13 cellular contexts compared by ENCODE assay signal in genomic region chr4:26248647-26249046, GRCh38.
DNase-seq lines count a peak whose midpoint lies in the region; ATAC-seq, FAIRE-seq and TF ChIP-seq lines count a peak whose summit lies in the region.
"Had no signal": no experiment of that assay in that cellular context is flagged by ENCODE, and none has a peak within 500 bp of the region (broad histone marks: within the 10 kb centered on the region; RNA-seq: fewer than 3 reads in every experiment).

No MANE protein-coding gene starts in this region.

- H3K4me3 Mint-ChIP-seq in brain = peak overlapping the region in 1 of 5 experiments; percentile 28
- H3K4me3 Mint-ChIP-seq in progenitor cell of endocrine pancreas (ENCODE audit: low read depth) = no peak overlapping the region
- H3K4me3 Mint-ChIP-seq: activated naive CD4-positive, alpha-beta T cell treated with anti-CD3 and anti-CD28 coated beads, Interleukin-2, amount 10 ng/mL, durations not matched to agents 7 days and 5 days had no signal

- no peak for FAIRE-seq in frontal cortex (lab: Jason Lieb, UNC)
- FAIRE-seq: GM19239 had no signal

- H3K27me3 Mint-ChIP-seq in brain (no peaks in the 10 kb centered on the region), progenitor cell of endocrine pancreas (no peaks in the 10 kb centered on the region)
- H3K27me3 Mint-ChIP-seq: activated naive CD4-positive, alpha-beta T cell treated with anti-CD3 and anti-CD28 coated beads, Interleukin-2, amount 10 ng/mL, durations not matched to agents 7 days and 5 days had no signal

- no peak for TF ChIP-seq EP300 in Ishikawa (IDR thresholded peaks at IDR 0.05; ENCODE audit: borderline replicate concordance)

- H3K4me1 Mint-ChIP-seq in brain = peaks cover 13% of the 10 kb centered on the region
- peaks cover 6% of the 10 kb centered on the region for H3K4me1 Mint-ChIP-seq in progenitor cell of endocrine pancreas (ENCODE audit: low read depth)
- H3K4me1 Mint-ChIP-seq: activated naive CD4-positive, alpha-beta T cell treated with anti-CD3 and anti-CD28 coated beads, Interleukin-2, amount 10 ng/mL, durations not matched to agents 7 days and 5 days had no signal

- H3K9me3 Mint-ChIP-seq in brain (peaks cover 0 to 7% (median 3%) of the 10 kb centered on the region in 5 experiments), progenitor cell of endocrine pancreas (ENCODE audit: low read depth) (peaks cover 4% of the 10 kb centered on the region)
- H3K9me3 Mint-ChIP-seq: activated naive CD4-positive, alpha-beta T cell treated with anti-CD3 and anti-CD28 coated beads, Interleukin-2, amount 10 ng/mL, durations not matched to agents 7 days and 5 days had no signal

- H3K36me3 Mint-ChIP-seq in brain (no peaks in the 10 kb centered on the region), progenitor cell of endocrine pancreas (ENCODE audit: insufficient read depth) (no peaks in the 10 kb centered on the region)
- H3K36me3 Mint-ChIP-seq: activated naive CD4-positive, alpha-beta T cell treated with anti-CD3 and anti-CD28 coated beads, Interleukin-2, amount 10 ng/mL, durations not matched to agents 7 days and 5 days had no signal

- TF ChIP-seq RAD21 in Ishikawa (IDR thresholded peaks at IDR 0.05; ENCODE audit: low read depth) = no peak

- DNase-seq in NCI-H2171 treated with DMSO at 0.1 percent for 48 hours (lab: John Stamatoyannopoulos, UW) (peak; percentile 78), progenitor cell of endocrine pancreas (ENCODE audit: low spot score, unreplicated experiment) (no peak), frontal cortex (ENCODE audit: low spot score in 2 of 2) (no peak), HT-29 (ENCODE audit: low spot score) (no peak)
- DNase-seq: activated CD4-positive, CD25-positive, alpha-beta regulatory T cell treated with anti-CD3 and anti-CD28 coated beads, Interleukin-2, amount 50 U/mL, for 72 hours; activated naive CD4-positive, alpha-beta T cell treated with anti-CD3 and anti-CD28 coated beads, Interleukin-2, amount 10 ng/mL, durations not matched to agents 7 days and 5 days; esophagus squamous epithelium; PC-3; substantia nigra had no signal

- TF ChIP-seq CTCF in brain (conservative IDR thresholded peaks at IDR 0.05) (no peak), progenitor cell of endocrine pancreas (IDR thresholded peaks at IDR 0.05; ENCODE audit: unreplicated experiment) (no peak)

- ATAC-seq in GM21390 (IDR thresholded peaks at IDR 0.05; ENCODE audit: unreplicated experiment) = no peak
- ATAC-seq: PC-3 had no signal

- peak overlapping the region in 4 of 5 experiments; percentile 22 to 68 (median 45) for H3K27ac Mint-ChIP-seq in brain
- peak overlapping the region; percentile 15 for H3K27ac Mint-ChIP-seq in progenitor cell of endocrine pancreas
- H3K27ac Mint-ChIP-seq: activated naive CD4-positive, alpha-beta T cell treated with anti-CD3 and anti-CD28 coated beads, Interleukin-2, amount 10 ng/mL, durations not matched to agents 7 days and 5 days had no signal

TF ChIP-seq in Ishikawa, 13 proteins besides CTCF, POLR2A, EP300 and RAD21:
- TF ChIP-seq FOXM1 (IDR thresholded peaks at IDR 0.05; ENCODE audit: borderline replicate concordance, low read depth) (no peak), ZBTB7A (IDR thresholded peaks at IDR 0.05; ENCODE audit: low read depth) (no peak), YY1 (IDR thresholded peaks at IDR 0.05; ENCODE audit: low read depth) (no peak), TEAD4 (IDR thresholded peaks at IDR 0.05) (no peak), NFIC (IDR thresholded peaks at IDR 0.05) (peak; percentile 57)
- TF ChIP-seq, protein P1, sequence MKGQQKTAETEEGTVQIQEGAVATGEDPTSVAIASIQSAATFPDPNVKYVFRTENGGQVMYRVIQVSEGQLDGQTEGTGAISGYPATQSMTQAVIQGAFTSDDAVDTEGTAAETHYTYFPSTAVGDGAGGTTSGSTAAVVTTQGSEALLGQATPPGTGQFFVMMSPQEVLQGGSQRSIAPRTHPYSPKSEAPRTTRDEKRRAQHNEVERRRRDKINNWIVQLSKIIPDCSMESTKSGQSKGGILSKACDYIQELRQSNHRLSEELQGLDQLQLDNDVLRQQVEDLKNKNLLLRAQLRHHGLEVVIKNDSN (IDR thresholded peaks at IDR 0.05) = no peak
TF ChIP-seq in Ishikawa: peak in this region for 1.
